In the genomic region with DNA sequence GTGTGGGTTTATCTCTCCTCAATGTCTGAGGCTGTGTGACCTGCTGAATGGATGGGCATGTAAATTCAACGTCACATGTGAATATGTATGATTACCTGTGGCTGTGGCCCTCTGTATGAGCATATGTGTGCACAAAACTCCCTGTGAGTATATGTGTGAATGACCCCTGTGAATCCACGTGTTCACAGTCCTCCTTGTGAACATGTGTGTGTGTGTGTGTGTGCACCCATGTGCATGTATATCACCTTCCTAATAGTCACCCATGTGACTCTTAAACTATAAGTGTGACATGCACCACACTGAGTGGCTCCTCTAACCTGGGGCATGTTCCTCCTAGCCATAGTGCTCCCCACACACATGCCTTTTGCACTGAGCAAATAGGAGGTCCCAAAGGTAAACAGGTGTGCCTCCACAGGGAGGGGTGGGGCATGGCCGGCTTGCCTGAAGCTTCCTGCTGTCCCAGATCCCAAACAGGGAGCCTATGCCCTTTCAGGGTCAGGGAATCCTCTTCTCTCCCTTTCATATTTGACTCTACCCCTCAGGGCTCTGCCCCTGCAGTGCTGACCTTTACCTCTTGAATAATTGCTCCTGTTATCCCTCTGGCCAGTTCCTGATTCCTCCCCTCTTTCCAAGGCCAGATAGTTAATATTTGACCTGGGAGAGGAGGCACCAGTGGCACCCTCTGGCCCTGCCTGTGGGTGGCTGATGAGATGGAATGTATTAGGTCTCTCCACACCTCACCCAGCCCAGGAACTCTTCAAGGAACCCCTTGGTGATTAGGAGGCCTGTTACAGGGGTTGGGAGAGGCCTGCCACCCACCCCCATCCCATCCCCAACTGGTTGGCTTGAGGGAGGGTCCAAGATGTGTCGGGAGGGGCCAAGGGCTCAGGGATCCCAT, we compare ENCODE assay signal across 1 cellular context.
TF ChIP-seq lines count a peak whose summit lies in the region.

No MANE protein-coding gene starts in this region.

TF ChIP-seq in HepG2, 621 proteins besides CTCF, POLR2A, EP300 and RAD21 (continued from another document and continues in another):
- TF ChIP-seq NCOA5 (CRISPR knock-in tag; IDR thresholded peaks at IDR 0.05) (no peak), ZMYM3 (CRISPR knock-in tag; IDR thresholded peaks at IDR 0.05) (peak; percentile 72), ZNF3 (CRISPR knock-in tag; IDR thresholded peaks at IDR 0.05) (no peak), SP1 (IDR thresholded peaks at IDR 0.05) (no peak), SP1 (CRISPR knock-in tag; IDR thresholded peaks at IDR 0.05) (peak; percentile 49), ATM (IDR thresholded peaks at IDR 0.05; ENCODE audit: borderline replicate concordance) (no peak), ZNF501 (CRISPR knock-in tag; IDR thresholded peaks at IDR 0.05) (no peak), SIN3B (IDR thresholded peaks at IDR 0.05; ENCODE audit: low read length) (no peak), SRSF4 (IDR thresholded peaks at IDR 0.05; ENCODE audit: low read depth, low read length, poor library complexity, severe bottlenecking) (no peak), NFRKB (IDR thresholded peaks at IDR 0.05) (no peak), ZBTB8A (CRISPR knock-in tag; IDR thresholded peaks at IDR 0.05; ENCODE audit: borderline replicate concordance, low read depth) (no peak), POGZ (CRISPR knock-in tag; IDR thresholded peaks at IDR 0.05) (no peak), RARA (CRISPR knock-in tag; IDR thresholded peaks at IDR 0.05) (peak; percentile 99), ZNF383 (CRISPR knock-in tag; IDR thresholded peaks at IDR 0.05; ENCODE audit: borderline replicate concordance) (no peak), ZBTB49 (CRISPR knock-in tag; IDR thresholded peaks at IDR 0.05; ENCODE audit: borderline replicate concordance) (no peak), ZNF382 (CRISPR knock-in tag; IDR thresholded peaks at IDR 0.05; ENCODE audit: borderline replicate concordance) (no peak), SOX13 (IDR thresholded peaks at IDR 0.05) (no peak), SOX13 (CRISPR knock-in tag; conservative IDR thresholded peaks at IDR 0.05 in 1 of 2, IDR thresholded peaks at IDR 0.05 in 1 of 2) (peak in 1 of 2 experiments; percentile 92; a peak in 2 of 4 replicates), HOXA9 (CRISPR knock-in tag; IDR thresholded peaks at IDR 0.05; ENCODE audit: borderline replicate concordance) (no peak), SRF (IDR thresholded peaks at IDR 0.05; ENCODE audit: low read depth, low read length) (peak; percentile 63; the same call in 1 of the 2 replicates), ZNF660 (CRISPR knock-in tag; IDR thresholded peaks at IDR 0.05; ENCODE audit: borderline replicate concordance, low read depth) (no peak), MAF1 (CRISPR knock-in tag; IDR thresholded peaks at IDR 0.05; ENCODE audit: borderline replicate concordance) (no peak), ZNF513 (CRISPR knock-in tag; conservative IDR thresholded peaks at IDR 0.05) (no peak), ZNF563 (CRISPR knock-in tag; IDR thresholded peaks at IDR 0.05) (peak; percentile 18; the same call in 1 of the 2 replicates), MIXL1 (CRISPR knock-in tag; IDR thresholded peaks at IDR 0.05) (peak; percentile 93), KDM3A (CRISPR knock-in tag; IDR thresholded peaks at IDR 0.05; ENCODE audit: low read depth) (0 out of 2 replicates have a peak, but pooled peaks have one; percentile 70), PAWR (CRISPR knock-in tag; IDR thresholded peaks at IDR 0.05; ENCODE audit: borderline replicate concordance) (no peak), ZBTB38 (CRISPR knock-in tag; IDR thresholded peaks at IDR 0.05) (no peak), ETV6 (CRISPR knock-in tag; conservative IDR thresholded peaks at IDR 0.05) (peak; percentile 59; the same call in 1 of the 2 replicates), HMGXB3 (CRISPR knock-in tag; IDR thresholded peaks at IDR 0.05; ENCODE audit: borderline replicate concordance) (peak; percentile 29; the same call in 1 of the 2 replicates), NFKBIZ (CRISPR knock-in tag; IDR thresholded peaks at IDR 0.05) (peak; percentile 83; the same call in 1 of the 2 replicates), FOSL1 (CRISPR knock-in tag; IDR thresholded peaks at IDR 0.05; ENCODE audit: borderline replicate concordance) (no peak), ARID4A (CRISPR knock-in tag; IDR thresholded peaks at IDR 0.05; ENCODE audit: borderline replicate concordance) (peak; percentile 84)
- TF ChIP-seq, protein P1, sequence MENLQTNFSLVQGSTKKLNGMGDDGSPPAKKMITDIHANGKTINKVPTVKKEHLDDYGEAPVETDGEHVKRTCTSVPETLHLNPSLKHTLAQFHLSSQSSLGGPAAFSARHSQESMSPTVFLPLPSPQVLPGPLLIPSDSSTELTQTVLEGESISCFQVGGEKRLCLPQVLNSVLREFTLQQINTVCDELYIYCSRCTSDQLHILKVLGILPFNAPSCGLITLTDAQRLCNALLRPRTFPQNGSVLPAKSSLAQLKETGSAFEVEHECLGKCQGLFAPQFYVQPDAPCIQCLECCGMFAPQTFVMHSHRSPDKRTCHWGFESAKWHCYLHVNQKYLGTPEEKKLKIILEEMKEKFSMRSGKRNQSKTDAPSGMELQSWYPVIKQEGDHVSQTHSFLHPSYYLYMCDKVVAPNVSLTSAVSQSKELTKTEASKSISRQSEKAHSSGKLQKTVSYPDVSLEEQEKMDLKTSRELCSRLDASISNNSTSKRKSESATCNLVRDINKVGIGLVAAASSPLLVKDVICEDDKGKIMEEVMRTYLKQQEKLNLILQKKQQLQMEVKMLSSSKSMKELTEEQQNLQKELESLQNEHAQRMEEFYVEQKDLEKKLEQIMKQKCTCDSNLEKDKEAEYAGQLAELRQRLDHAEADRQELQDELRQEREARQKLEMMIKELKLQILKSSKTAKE (CRISPR knock-in tag; IDR thresholded peaks at IDR 0.05; ENCODE audit: borderline replicate concordance), result peak; percentile 93
- TF ChIP-seq, protein P2, sequence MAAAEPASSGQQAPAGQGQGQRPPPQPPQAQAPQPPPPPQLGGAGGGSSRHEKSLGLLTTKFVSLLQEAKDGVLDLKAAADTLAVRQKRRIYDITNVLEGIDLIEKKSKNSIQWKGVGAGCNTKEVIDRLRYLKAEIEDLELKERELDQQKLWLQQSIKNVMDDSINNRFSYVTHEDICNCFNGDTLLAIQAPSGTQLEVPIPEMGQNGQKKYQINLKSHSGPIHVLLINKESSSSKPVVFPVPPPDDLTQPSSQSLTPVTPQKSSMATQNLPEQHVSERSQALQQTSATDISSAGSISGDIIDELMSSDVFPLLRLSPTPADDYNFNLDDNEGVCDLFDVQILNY (CRISPR knock-in tag; conservative IDR thresholded peaks at IDR 0.05), result no peak
- TF ChIP-seq, protein P3, sequence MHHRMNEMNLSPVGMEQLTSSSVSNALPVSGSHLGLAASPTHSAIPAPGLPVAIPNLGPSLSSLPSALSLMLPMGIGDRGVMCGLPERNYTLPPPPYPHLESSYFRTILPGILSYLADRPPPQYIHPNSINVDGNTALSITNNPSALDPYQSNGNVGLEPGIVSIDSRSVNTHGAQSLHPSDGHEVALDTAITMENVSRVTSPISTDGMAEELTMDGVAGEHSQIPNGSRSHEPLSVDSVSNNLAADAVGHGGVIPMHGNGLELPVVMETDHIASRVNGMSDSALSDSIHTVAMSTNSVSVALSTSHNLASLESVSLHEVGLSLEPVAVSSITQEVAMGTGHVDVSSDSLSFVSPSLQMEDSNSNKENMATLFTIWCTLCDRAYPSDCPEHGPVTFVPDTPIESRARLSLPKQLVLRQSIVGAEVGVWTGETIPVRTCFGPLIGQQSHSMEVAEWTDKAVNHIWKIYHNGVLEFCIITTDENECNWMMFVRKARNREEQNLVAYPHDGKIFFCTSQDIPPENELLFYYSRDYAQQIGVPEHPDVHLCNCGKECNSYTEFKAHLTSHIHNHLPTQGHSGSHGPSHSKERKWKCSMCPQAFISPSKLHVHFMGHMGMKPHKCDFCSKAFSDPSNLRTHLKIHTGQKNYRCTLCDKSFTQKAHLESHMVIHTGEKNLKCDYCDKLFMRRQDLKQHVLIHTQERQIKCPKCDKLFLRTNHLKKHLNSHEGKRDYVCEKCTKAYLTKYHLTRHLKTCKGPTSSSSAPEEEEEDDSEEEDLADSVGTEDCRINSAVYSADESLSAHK (CRISPR knock-in tag; IDR thresholded peaks at IDR 0.05; ENCODE audit: borderline replicate concordance), result no peak
